1 cellular context compared by ENCODE assay signal in genomic region chr7:90596745-90597526, GRCh38.
TF ChIP-seq lines count a peak whose summit lies in the region.

No MANE protein-coding gene starts in this region.

TF ChIP-seq in GM12878, 131 proteins besides CTCF, POLR2A, EP300 and RAD21 (continued from another document and continues in another):
- TF ChIP-seq FOS (IDR thresholded peaks at IDR 0.05; ENCODE audit: borderline replicate concordance, extremely low read depth, insufficient read length) (no peak), SMARCA5 (IDR thresholded peaks at IDR 0.05) (no peak), TCF3 (IDR thresholded peaks at IDR 0.05; ENCODE audit: borderline replicate concordance, insufficient read depth, low read depth, low read length) (no peak), ZZZ3 (IDR thresholded peaks at IDR 0.05; ENCODE audit: control insufficient read depth, insufficient read length, low read depth) (no peak), ZNF384 (IDR thresholded peaks at IDR 0.05; ENCODE audit: borderline replicate concordance, low read depth, low read length) (no peak), ETV6 (conservative IDR thresholded peaks at IDR 0.05 in 1 of 2, IDR thresholded peaks at IDR 0.05 in 1 of 2; ENCODE audit: borderline replicate concordance in 1 of 2, low read depth in 1 of 2) (no peak), POU2F2 (IDR thresholded peaks at IDR 0.05; ENCODE audit: borderline replicate concordance, low read depth, low read length) (no peak; the same call in 2 of the 3 replicates), ZNF24 (IDR thresholded peaks at IDR 0.05) (no peak), ZNF687 (IDR thresholded peaks at IDR 0.05) (peak; percentile 40; the same call in 1 of the 2 replicates), CEBPZ (IDR thresholded peaks at IDR 0.05; ENCODE audit: low read depth, low read length) (no peak), SP1 (IDR thresholded peaks at IDR 0.05; ENCODE audit: low read depth, low read length) (no peak), E2F8 (IDR thresholded peaks at IDR 0.05; ENCODE audit: low read depth, partially characterized antibody) (no peak), RBBP5 (conservative IDR thresholded peaks at IDR 0.05) (no peak), CEBPB (IDR thresholded peaks at IDR 0.05; ENCODE audit: borderline replicate concordance in 1 of 2, low read depth in 2 of 2, low read length in 2 of 2) (no peak), EZH2 (IDR thresholded peaks at IDR 0.05; ENCODE audit: borderline replicate concordance, control insufficient read depth, low read depth, low read length) (no peak), MTA2 (IDR thresholded peaks at IDR 0.05; ENCODE audit: low read depth) (no peak; the same call in 1 of the 2 replicates), NKRF (conservative IDR thresholded peaks at IDR 0.05) (no peak; the same call in 1 of the 2 replicates), CREB1 (IDR thresholded peaks at IDR 0.05; ENCODE audit: low read depth) (peak; percentile 82), MEF2A (IDR thresholded peaks at IDR 0.05; ENCODE audit: insufficient read depth, low read depth, low read length) (no peak), JUNB (IDR thresholded peaks at IDR 0.05) (no peak), MYC (IDR thresholded peaks at IDR 0.05; ENCODE audit: insufficient read depth, insufficient read length, insufficient replicate concordance, low read length, severe bottlenecking) (no peak), RFX5 (IDR thresholded peaks at IDR 0.05; ENCODE audit: low read depth, low read length) (no peak), RAD51 (IDR thresholded peaks at IDR 0.05) (peak; percentile 81), SIX5 (IDR thresholded peaks at IDR 0.05; ENCODE audit: low read depth, low read length, severe bottlenecking) (no peak), BCL11A (IDR thresholded peaks at IDR 0.05; ENCODE audit: low read depth, low read length) (no peak), SREBF2 (IDR thresholded peaks at IDR 0.05; ENCODE audit: low read length) (no peak), NRF1 (conservative IDR thresholded peaks at IDR 0.05; ENCODE audit: low read depth, low read length) (no peak), ZNF274 (IDR thresholded peaks at IDR 0.05; ENCODE audit: insufficient read depth, insufficient read length) (no peak), EGR1 (IDR thresholded peaks at IDR 0.05; ENCODE audit: borderline replicate concordance in 1 of 2, low read depth in 2 of 2, low read length in 2 of 2) (no peak), SUZ12 (IDR thresholded peaks at IDR 0.05; ENCODE audit: unreplicated experiment) (no peak), IKZF2 (IDR thresholded peaks at IDR 0.05) (no peak), ATF2 (IDR thresholded peaks at IDR 0.05; ENCODE audit: low read length) (no peak), E2F4 (IDR thresholded peaks at IDR 0.05; ENCODE audit: low read depth, low read length) (no peak)
- TF ChIP-seq, protein P1, sequence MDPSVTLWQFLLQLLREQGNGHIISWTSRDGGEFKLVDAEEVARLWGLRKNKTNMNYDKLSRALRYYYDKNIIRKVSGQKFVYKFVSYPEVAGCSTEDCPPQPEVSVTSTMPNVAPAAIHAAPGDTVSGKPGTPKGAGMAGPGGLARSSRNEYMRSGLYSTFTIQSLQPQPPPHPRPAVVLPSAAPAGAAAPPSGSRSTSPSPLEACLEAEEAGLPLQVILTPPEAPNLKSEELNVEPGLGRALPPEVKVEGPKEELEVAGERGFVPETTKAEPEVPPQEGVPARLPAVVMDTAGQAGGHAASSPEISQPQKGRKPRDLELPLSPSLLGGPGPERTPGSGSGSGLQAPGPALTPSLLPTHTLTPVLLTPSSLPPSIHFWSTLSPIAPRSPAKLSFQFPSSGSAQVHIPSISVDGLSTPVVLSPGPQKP (IDR thresholded peaks at IDR 0.05; ENCODE audit: low read depth, low read length): no peak
- TF ChIP-seq, protein P2, sequence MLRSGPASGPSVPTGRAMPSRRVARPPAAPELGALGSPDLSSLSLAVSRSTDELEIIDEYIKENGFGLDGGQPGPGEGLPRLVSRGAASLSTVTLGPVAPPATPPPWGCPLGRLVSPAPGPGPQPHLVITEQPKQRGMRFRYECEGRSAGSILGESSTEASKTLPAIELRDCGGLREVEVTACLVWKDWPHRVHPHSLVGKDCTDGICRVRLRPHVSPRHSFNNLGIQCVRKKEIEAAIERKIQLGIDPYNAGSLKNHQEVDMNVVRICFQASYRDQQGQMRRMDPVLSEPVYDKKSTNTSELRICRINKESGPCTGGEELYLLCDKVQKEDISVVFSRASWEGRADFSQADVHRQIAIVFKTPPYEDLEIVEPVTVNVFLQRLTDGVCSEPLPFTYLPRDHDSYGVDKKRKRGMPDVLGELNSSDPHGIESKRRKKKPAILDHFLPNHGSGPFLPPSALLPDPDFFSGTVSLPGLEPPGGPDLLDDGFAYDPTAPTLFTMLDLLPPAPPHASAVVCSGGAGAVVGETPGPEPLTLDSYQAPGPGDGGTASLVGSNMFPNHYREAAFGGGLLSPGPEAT (IDR thresholded peaks at IDR 0.05; ENCODE audit: low read depth): no peak
- TF ChIP-seq, protein P3, sequence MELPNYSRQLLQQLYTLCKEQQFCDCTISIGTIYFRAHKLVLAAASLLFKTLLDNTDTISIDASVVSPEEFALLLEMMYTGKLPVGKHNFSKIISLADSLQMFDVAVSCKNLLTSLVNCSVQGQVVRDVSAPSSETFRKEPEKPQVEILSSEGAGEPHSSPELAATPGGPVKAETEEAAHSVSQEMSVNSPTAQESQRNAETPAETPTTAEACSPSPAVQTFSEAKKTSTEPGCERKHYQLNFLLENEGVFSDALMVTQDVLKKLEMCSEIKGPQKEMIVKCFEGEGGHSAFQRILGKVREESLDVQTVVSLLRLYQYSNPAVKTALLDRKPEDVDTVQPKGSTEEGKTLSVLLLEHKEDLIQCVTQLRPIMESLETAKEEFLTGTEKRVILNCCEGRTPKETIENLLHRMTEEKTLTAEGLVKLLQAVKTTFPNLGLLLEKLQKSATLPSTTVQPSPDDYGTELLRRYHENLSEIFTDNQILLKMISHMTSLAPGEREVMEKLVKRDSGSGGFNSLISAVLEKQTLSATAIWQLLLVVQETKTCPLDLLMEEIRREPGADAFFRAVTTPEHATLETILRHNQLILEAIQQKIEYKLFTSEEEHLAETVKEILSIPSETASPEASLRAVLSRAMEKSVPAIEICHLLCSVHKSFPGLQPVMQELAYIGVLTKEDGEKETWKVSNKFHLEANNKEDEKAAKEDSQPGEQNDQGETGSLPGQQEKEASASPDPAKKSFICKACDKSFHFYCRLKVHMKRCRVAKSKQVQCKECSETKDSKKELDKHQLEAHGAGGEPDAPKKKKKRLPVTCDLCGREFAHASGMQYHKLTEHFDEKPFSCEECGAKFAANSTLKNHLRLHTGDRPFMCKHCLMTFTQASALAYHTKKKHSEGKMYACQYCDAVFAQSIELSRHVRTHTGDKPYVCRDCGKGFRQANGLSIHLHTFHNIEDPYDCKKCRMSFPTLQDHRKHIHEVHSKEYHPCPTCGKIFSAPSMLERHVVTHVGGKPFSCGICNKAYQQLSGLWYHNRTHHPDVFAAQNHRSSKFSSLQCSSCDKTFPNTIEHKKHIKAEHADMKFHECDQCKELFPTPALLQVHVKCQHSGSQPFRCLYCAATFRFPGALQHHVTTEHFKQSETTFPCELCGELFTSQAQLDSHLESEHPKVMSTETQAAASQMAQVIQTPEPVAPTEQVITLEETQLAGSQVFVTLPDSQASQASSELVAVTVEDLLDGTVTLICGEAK (IDR thresholded peaks at IDR 0.05; ENCODE audit: borderline replicate concordance): no peak
